In the genomic region with DNA sequence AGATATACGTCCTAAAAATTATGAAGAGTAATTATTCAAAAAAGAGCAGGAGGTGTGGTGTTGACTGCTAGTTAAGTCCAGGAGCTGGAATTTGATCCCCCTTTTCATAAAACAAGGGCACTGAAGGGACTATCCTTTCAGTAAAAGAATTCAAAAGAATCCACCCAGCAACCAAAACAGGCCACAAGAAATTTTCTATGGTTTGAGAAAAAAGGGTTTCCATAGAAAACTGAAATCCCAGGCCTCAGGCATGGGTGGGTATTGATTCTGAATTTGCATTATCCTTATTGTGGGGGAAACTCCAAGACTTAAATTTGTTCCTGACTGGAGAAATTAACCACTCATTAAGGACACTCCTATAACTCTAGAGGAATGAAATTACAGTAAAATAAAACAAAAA, we compare ENCODE assay signal across 23 cellular contexts.
"Had no signal": no experiment of that assay in that cellular context is flagged by ENCODE, and none has a peak within 500 bp of the region (broad histone marks: within the 10 kb centered on the region; RNA-seq: fewer than 3 reads in every experiment).

No MANE protein-coding gene starts in this region.

- DNase-seq: colonic mucosa; cortex of kidney; dermis blood vessel endothelial cell; dorsolateral prefrontal cortex; effector CD4-positive, alpha-beta T cell; effector CD8-positive, alpha-beta T cell; effector memory CD4-positive, alpha-beta T cell; effector memory CD8-positive, alpha-beta T cell; endodermal cell; erythroblast; esophagus squamous epithelium; foreskin fibroblast; foreskin keratinocyte; foreskin melanocyte; gastrocnemius medialis; glutamatergic neuron; head of caudate nucleus; heart left ventricle; heart right ventricle had no signal

- H3K27ac ChIP-seq: colonic mucosa, coronary artery, dorsolateral prefrontal cortex, epithelial cell of prostate, esophagus muscularis mucosa, esophagus squamous epithelium, foreskin keratinocyte, gastrocnemius medialis, gastroesophageal sphincter, heart left ventricle, heart right ventricle had no signal

- H3K4me1 ChIP-seq: colonic mucosa, esophagus muscularis mucosa, esophagus squamous epithelium, foreskin keratinocyte, gastrocnemius medialis, gastroesophageal sphincter, heart left ventricle, heart right ventricle had no signal

- H3K27me3 ChIP-seq: colonic mucosa, dorsolateral prefrontal cortex, esophagus muscularis mucosa, esophagus squamous epithelium, foreskin keratinocyte, gastrocnemius medialis, gastroesophageal sphincter, heart left ventricle, heart right ventricle had no signal

- H3K9me3 ChIP-seq: colonic mucosa, esophagus squamous epithelium, gastrocnemius medialis had no signal

- H3K36me3 ChIP-seq: colonic mucosa, esophagus muscularis mucosa, esophagus squamous epithelium, gastrocnemius medialis, gastroesophageal sphincter, heart left ventricle, heart right ventricle had no signal

- H3K4me3 ChIP-seq: colonic mucosa, coronary artery, dorsolateral prefrontal cortex, esophagus muscularis mucosa, esophagus squamous epithelium, gastrocnemius medialis, gastroesophageal sphincter, heart left ventricle, heart right ventricle had no signal
